30 cellular contexts compared by ENCODE assay signal in the genomic region with DNA sequence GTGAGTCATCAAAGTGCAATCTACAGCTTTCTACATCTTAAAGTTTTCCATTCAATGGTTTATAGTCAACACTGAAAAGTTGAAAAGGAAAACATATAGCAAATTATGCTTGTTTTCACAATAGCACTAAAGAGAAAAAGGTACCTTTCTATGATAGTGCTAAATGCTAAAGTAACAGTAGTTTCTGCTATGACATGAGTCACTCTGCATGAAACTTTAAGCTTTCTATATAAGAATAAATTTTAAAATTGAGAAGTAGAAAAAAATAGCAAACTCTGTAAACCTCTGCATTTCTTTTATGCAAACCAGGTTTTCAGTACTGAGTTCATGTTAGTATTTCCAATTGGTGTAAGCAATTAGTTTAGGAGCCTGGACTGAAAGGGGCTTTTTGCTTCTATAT.
"Had no signal": no experiment of that assay in that cellular context is flagged by ENCODE, and none has a peak within 500 bp of the region (broad histone marks: within the 10 kb centered on the region; RNA-seq: fewer than 3 reads in every experiment).

No MANE protein-coding gene starts in this region.

- H3K27ac ChIP-seq: adrenal gland, body of pancreas, brain microvascular endothelial cell, breast epithelium, VCaP had no signal

- ATAC-seq: activated CD8-positive, alpha-beta T cell treated with anti-CD3 and anti-CD28 coated beads for 36 hours; activated naive CD8-positive, alpha-beta T cell treated with anti-CD3 and anti-CD28 coated beads, Interleukin-2, amount 50 U/mL, for 24 hours; activated T-cell treated with anti-CD3 and anti-CD28 coated beads, Interleukin-2, amount 50 U/mL, for 4 hours; activated T-helper 17 cell treated with anti-CD3 and anti-CD28 coated beads, Interleukin-2, amount 50 U/mL, for 72 hours; body of pancreas had no signal

- H3K36me3 ChIP-seq: adrenal gland, brain microvascular endothelial cell had no signal

- H3K9me3 ChIP-seq: adrenal gland, body of pancreas, breast epithelium had no signal

- H3K4me1 ChIP-seq: adrenal gland, body of pancreas, breast epithelium had no signal

- H3K27me3 ChIP-seq: adrenal gland, body of pancreas, brain microvascular endothelial cell, breast epithelium had no signal

- DNase-seq: activated B cell treated with CpG ODN at 0.5 μM for 24 hours; activated CD4-positive, alpha-beta memory T cell treated with anti-CD3 and anti-CD28 coated beads for 36 hours; activated CD4-positive, alpha-beta T cell treated with anti-CD3 and anti-CD28 coated beads for 4 hours; activated CD4-positive, alpha-beta T cell treated with anti-CD3 and anti-CD28 coated beads, Interleukin-2, amount 10 ng/mL, durations not matched to agents 24 days and 14 days; activated CD4-positive, alpha-beta T cell treated with anti-CD3 and anti-CD28 coated beads, Interleukin-2, amount 50 U/mL, for 1 hour; activated CD4-positive, alpha-beta T cell treated with anti-CD3 and anti-CD28 coated beads, Interleukin-2, amount 50 U/mL, for 4 hours; activated CD4-positive, CD25-positive, alpha-beta regulatory T cell treated with anti-CD3 and anti-CD28 coated beads, Interleukin-2, amount 50 U/mL, for 72 hours; activated CD8-positive, alpha-beta memory T cell treated with anti-CD3 and anti-CD28 coated beads, Interleukin-2, amount 50 U/mL, for 4 hours; activated CD8-positive, alpha-beta T cell treated with anti-CD3 and anti-CD28 coated beads for 36 hours; activated effector memory CD4-positive, alpha-beta T cell treated with anti-CD3 and anti-CD28 coated beads, Interleukin-2, amount 50 U/mL, for 16 hours; activated gamma-delta T cell treated with Interleukin-2 at 50 U/mL for 16 hours; activated naive CD4-positive, alpha-beta T cell treated with anti-CD3 and anti-CD28 coated beads, Interleukin-2, amount 10 ng/mL, durations not matched to agents 7 days and 5 days; activated naive CD4-positive, alpha-beta T cell treated with Interleukin-2 at 50 U/mL for 16 hours; activated naive CD8-positive, alpha-beta T cell treated with anti-CD3 and anti-CD28 coated beads, Interleukin-2, amount 10 ng/mL, durations not matched to agents 7 days and 5 days; activated naive CD8-positive, alpha-beta T cell treated with anti-CD3 and anti-CD28 coated beads, Interleukin-2, amount 50 U/mL, for 24 hours; activated T-cell treated with anti-CD3 and anti-CD28 coated beads for 4 hours; activated T-cell treated with anti-CD3 and anti-CD28 coated beads, Interleukin-2, amount 50 U/mL, for 1 hour; activated T-cell treated with anti-CD3 and anti-CD28 coated beads, Interleukin-2, amount 50 U/mL, for 4 hours; activated T-cell treated with anti-CD3 and anti-CD28 coated beads, Interleukin-2, amount 50 U/mL, for 72 hours; adrenal gland; amniotic stem cell; aorta; body of pancreas; brain microvascular endothelial cell; central memory CD4-positive, alpha-beta T cell; T-helper 1 cell; T1000 had no signal

- H3K4me3 ChIP-seq: adrenal gland, body of pancreas, breast epithelium had no signal
